9 cellular contexts compared by ENCODE assay signal in the genomic region with DNA sequence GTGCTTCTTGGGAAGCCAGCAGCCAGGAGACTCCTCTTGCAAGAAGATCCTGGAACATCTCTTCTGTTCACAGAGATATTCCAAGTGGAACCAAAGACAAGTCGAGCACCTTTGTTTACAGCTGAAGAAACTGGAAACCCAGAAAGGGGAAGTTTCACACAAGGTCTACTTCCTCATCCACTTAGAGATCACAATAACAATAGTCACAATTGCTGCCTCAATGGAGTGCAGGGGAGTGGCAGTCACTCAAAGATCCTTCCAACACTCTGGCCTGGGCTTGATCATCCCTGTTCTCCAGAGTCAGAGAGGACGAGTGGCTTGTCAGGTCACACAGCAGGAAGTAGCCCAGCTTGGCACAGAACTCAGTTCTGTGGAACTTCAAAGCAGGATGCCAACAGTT. TPM values are rescaled to one million over a fixed set of nuclear protein-coding genes. Genes with fewer than 3 reads are reported as not detected.
DNase-seq lines count a peak whose midpoint lies in the region; ATAC-seq and TF ChIP-seq lines count a peak whose summit lies in the region.
"Had no signal": no experiment of that assay in that cellular context is flagged by ENCODE, and none has a peak within 500 bp of the region (broad histone marks: within the 10 kb centered on the region; RNA-seq: fewer than 3 reads in every experiment).

No MANE protein-coding gene starts in this region.

- DNase-seq in LNCaP clone FGC (ENCODE audit: low read depth) (peak; percentile 32), mesothelial cell of epicardium (ENCODE audit: low spot score in 2 of 2, unreplicated experiment in 2 of 2) (no peak), occipital lobe (lab: John Stamatoyannopoulos, UW) (no peak), HFFc6 (no peak)
- DNase-seq in effector CD4-positive, alpha-beta T cell: no peak

- no peaks in the 10 kb centered on the region for H3K36me3 Mint-ChIP-seq in mesothelial cell of epicardium
- H3K36me3 Mint-ChIP-seq in HFFc6 (ENCODE audit: low read depth): no peaks in the 10 kb centered on the region

- TF ChIP-seq CTCF in LNCaP clone FGC (IDR thresholded peaks at IDR 0.05; ENCODE audit: control insufficient read depth, extremely low read depth, insufficient read depth): no peak
- TF ChIP-seq CTCF in mesothelial cell of epicardium (IDR thresholded peaks at IDR 0.05; ENCODE audit: unreplicated experiment): no peak
- TF ChIP-seq CTCF in HFFc6 (IDR thresholded peaks at IDR 0.05): no peak

- H3K4me1 Mint-ChIP-seq in mesothelial cell of epicardium (no peaks in the 10 kb centered on the region), HFFc6 (ENCODE audit: low read depth) (peaks cover 11% of the 10 kb centered on the region; the same call in 1 of the 2 replicates)

- ATAC-seq in GM18499 (IDR thresholded peaks at IDR 0.05; ENCODE audit: insufficient read depth, unreplicated experiment): peak; percentile 68
- ATAC-seq in GM21723 (IDR thresholded peaks at IDR 0.05; ENCODE audit: unreplicated experiment): peak; percentile 83
- ATAC-seq in esophagus mucosa: peak; percentile 82
- ATAC-seq: Panc1 had no signal

- H3K9me3 Mint-ChIP-seq in mesothelial cell of epicardium: peaks cover 8% of the 10 kb centered on the region
- no peaks in the 10 kb centered on the region for H3K9me3 Mint-ChIP-seq in HFFc6

- H3K4me3 Mint-ChIP-seq in mesothelial cell of epicardium (no peak overlapping the region), HFFc6 (no peak overlapping the region)

- no peak overlapping the region for H3K4me3 ChIP-seq in LNCaP clone FGC (ENCODE audit: low read depth, low read length)

- H3K27ac Mint-ChIP-seq in mesothelial cell of epicardium (no peak overlapping the region), HFFc6 (no peak overlapping the region)

- peaks cover 5% of the 10 kb centered on the region for H3K27me3 Mint-ChIP-seq in mesothelial cell of epicardium (ENCODE audit: low read depth)
- peaks cover 18% of the 10 kb centered on the region for H3K27me3 Mint-ChIP-seq in HFFc6 (ENCODE audit: insufficient read depth)

RNA-seq across cellular contexts. Expression of gene SIAH1, which starts 46.9 kb away (rescaled TPM):
- total RNA-seq in esophagus mucosa (13.7 TPM), mesothelial cell of epicardium (41.5 to 44.0 TPM (median 43.8 TPM) in 3 replicates), occipital lobe (154 TPM)
- 10 to 100 TPM in 4 of 6 experiments, 1 to 10 TPM in 2; 8.8 to 11.9 (median 10.2) TPM for total RNA-seq in HFFc6 (2021; fragmentation: NEBNext Ultra II Directional; extraction: Animal tissue kit (Norgen Biotek cat#: 25700))
